In the genomic region with DNA sequence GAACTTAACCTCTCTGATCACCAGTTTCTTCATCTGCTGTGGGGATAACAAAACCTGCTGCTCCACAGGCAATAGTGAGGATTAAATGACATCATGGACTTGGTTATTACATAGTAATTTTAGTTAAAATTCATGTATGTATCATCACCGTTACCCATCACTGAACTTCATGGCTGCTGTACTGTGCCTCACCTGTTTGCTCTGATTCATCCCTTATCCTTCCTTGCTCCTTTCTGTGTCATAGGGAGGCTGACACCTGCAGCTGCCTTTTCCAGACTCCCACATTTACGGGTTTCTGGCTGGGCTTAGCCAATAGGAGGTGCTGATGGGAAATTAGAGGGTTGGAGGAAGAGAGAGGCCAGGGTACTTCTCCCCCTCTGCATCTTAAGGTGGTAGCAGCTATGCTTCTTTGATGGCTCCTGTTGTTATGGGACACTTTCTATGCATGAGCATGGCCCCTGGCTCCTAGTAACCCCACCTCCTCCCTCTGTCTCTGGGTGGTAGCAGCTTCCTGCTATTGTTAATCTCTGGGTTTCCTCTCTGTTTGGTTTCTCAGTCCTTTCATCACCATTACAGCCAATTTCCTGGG, we compare ENCODE assay signal across 1 cellular context.
TF ChIP-seq lines count a peak whose summit lies in the region.

No MANE protein-coding gene starts in this region.

TF ChIP-seq in GM23338, 12 proteins besides CTCF, POLR2A, EP300 and RAD21 (continued from another document):
- TF ChIP-seq POLR2AphosphoS5 (IDR thresholded peaks at IDR 0.05; ENCODE audit: low read depth) (no peak), ZNF331 (CRISPR knock-in tag; IDR thresholded peaks at IDR 0.05; ENCODE audit: low read depth) (no peak), EZH2phosphoT487 (IDR thresholded peaks at IDR 0.05; ENCODE audit: unreplicated experiment) (no peak), EZH2 (IDR thresholded peaks at IDR 0.05; ENCODE audit: low read depth, unreplicated experiment) (no peak)
